16 cellular contexts compared by ENCODE assay signal in the genomic region with DNA sequence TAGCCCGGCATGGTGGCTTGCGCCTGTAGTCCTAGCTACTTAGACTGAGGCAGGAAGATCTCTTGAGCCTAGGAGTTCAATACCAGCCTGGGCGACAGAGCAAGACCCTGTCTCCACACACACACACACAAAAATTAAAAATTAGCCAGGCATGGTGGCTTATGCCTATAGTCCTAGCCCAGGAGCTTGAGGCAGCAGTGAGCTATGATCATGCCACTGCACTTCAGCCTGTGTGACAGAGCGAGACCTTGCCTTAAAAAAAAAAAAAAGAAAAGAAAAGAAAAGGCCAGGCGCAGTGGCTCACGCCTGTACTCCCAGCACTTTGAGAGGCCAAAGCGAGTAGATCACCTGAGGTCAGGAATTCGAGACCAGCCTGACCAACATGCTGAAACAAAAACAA. TPM values are rescaled to one million over a fixed set of nuclear protein-coding genes. Genes with fewer than 3 reads are reported as not detected.
"Had no signal": no experiment of that assay in that cellular context is flagged by ENCODE, and none has a peak within 500 bp of the region (broad histone marks: within the 10 kb centered on the region; RNA-seq: fewer than 3 reads in every experiment).

No MANE protein-coding gene starts in this region.

- H3K4me3 ChIP-seq: breast epithelium, lung, ovary, thoracic aorta had no signal

- H3K27me3 Mint-ChIP-seq: activated B cell treated with CpG ODN at 0.5 μM for 24 hours had no signal

- ATAC-seq: left colon had no signal

- H3K36me3 ChIP-seq: breast epithelium, heart left ventricle, ovary, thoracic aorta, upper lobe of right lung had no signal

- H3K27ac ChIP-seq: breast epithelium, heart left ventricle, ovary, thoracic aorta, upper lobe of right lung had no signal

- H3K9me3 Mint-ChIP-seq: activated B cell treated with CpG ODN at 0.5 μM for 24 hours had no signal

- H3K9me3 ChIP-seq: breast epithelium, heart left ventricle, ovary, thoracic aorta, upper lobe of right lung had no signal

- H3K27me3 ChIP-seq: breast epithelium, ovary, upper lobe of right lung had no signal

- H3K4me1 ChIP-seq: breast epithelium, heart left ventricle, upper lobe of right lung had no signal

- DNase-seq: activated B cell treated with CpG ODN at 0.5 μM for 24 hours; activated CD4-positive, alpha-beta T cell treated with anti-CD3 and anti-CD28 coated beads for 48 hours; activated effector memory CD4-positive, alpha-beta T cell treated with anti-CD3 and anti-CD28 coated beads, Interleukin-2, amount 50 U/mL, for 16 hours; cerebellar nuclear complex; dermis blood vessel endothelial cell; heart left ventricle; left colon; midbrain; ovary; stimulated activated CD4-positive, alpha-beta T cell treated with anti-CD3 and anti-CD28 coated beads, Interleukin-12 subunit alpha, Interleukin-12 subunit beta, amount 100 ng/mL, for 4 hours; stimulated activated CD4-positive, alpha-beta T cell treated with anti-CD3 and anti-CD28 coated beads, Interleukin-2, amount 100 ng/mL, for 24 hours; upper lobe of right lung had no signal

RNA-seq across cellular contexts. Expression of a gene that starts 52.4 kb away (rescaled TPM):
- total RNA-seq: dermis blood vessel endothelial cell, epithelial cell of proximal tubule had no signal
